ENCODE assay signal across 18 cellular contexts in genomic region chr9:91953723-91954122, GRCh38. TPM values are rescaled to one million over a fixed set of nuclear protein-coding genes. Genes with fewer than 3 reads are reported as not detected.
DNase-seq lines count a peak whose midpoint lies in the region; ATAC-seq and TF ChIP-seq lines count a peak whose summit lies in the region.
"Had no signal": no experiment of that assay in that cellular context is flagged by ENCODE, and none has a peak within 500 bp of the region (broad histone marks: within the 10 kb centered on the region; RNA-seq: fewer than 3 reads in every experiment).

No MANE protein-coding gene starts in this region.

- peaks cover 38% of the 10 kb centered on the region for H3K27me3 Mint-ChIP-seq in CD8-positive, alpha-beta T cell (ENCODE audit: low read depth)

- DNase-seq in NCI-H345 (lab: John Stamatoyannopoulos, UW) (peak; percentile 5), NCI-H345 treated with DMSO at 0.1 percent for 48 hours (lab: John Stamatoyannopoulos, UW; ENCODE audit: unreplicated experiment) (no peak), NCI-H748 treated with DMSO at 0.1 percent for 48 hours (lab: John Stamatoyannopoulos, UW) (peak; percentile 93), HEK293T (ENCODE audit: extremely low spot score) (no peak), hepatocyte (ENCODE audit: low spot score) (no peak)
- DNase-seq in CD8-positive, alpha-beta T cell: no peak
- DNase-seq: CD8-positive, alpha-beta memory T cell; EL; HFFc6; Karpas-422; MG63; NCI-H1105; NCI-H524 treated with DMSO at 0.1 percent for 48 hours; PC-3 had no signal

- H3K27ac ChIP-seq in CD8-positive, alpha-beta T cell (ENCODE audit: low read depth, low read length): no peak overlapping the region
- H3K27ac ChIP-seq in hepatocyte: no peak overlapping the region
- H3K27ac ChIP-seq: BLaER1, RWPE1, SK-N-MC had no signal

- WGBS in hepatocyte (ENCODE audit: low lambda C conversion rate, missing lambda C conversion rate): 83% methylated on average over 6 of the region's 6 CpGs

- no peaks in the 10 kb centered on the region for H3K9me2 ChIP-seq in hepatocyte (replicated peaks; ENCODE audit: insufficient read depth)

- intact Hi-C loops in CD8-positive, alpha-beta T cell (cut with DNase I, micrococcal nuclease): loop anchor here (5.0 to 10.0 kb wide), 2 partner anchors 1036 to 1039 kb away; no protein-coding TSS in a partner anchor

- H2AFZ ChIP-seq in hepatocyte: no peak overlapping the region

- H3K4me1 Mint-ChIP-seq in CD8-positive, alpha-beta T cell (ENCODE audit: low read depth): peaks cover 6% of the 10 kb centered on the region

- no peak for TF ChIP-seq CTCF in CD8-positive, alpha-beta T cell (IDR thresholded peaks at IDR 0.05)
- no peak for TF ChIP-seq CTCF in hepatocyte (IDR thresholded peaks at IDR 0.05; ENCODE audit: poor library complexity)

- no peaks in the 10 kb centered on the region for H3K4me1 ChIP-seq in CD8-positive, alpha-beta T cell (ENCODE audit: insufficient read depth, low read length)
- peaks cover 12% of the 10 kb centered on the region for H3K4me1 ChIP-seq in hepatocyte (ENCODE audit: insufficient read depth)

- no peaks in the 10 kb centered on the region for H3K9me3 ChIP-seq in CD8-positive, alpha-beta T cell (ENCODE audit: low read length)
- no peaks in the 10 kb centered on the region for H3K9me3 ChIP-seq in hepatocyte (ENCODE audit: low read depth)
- H3K9me3 ChIP-seq: BLaER1 had no signal

- no peak overlapping the region for H3K4me3 Mint-ChIP-seq in CD8-positive, alpha-beta T cell

- H3K9me3 Mint-ChIP-seq in CD8-positive, alpha-beta T cell: no peaks in the 10 kb centered on the region
- H3K9me3 Mint-ChIP-seq: CD8-positive, alpha-beta memory T cell had no signal

- no peak overlapping the region for H3K4me3 ChIP-seq in CD8-positive, alpha-beta T cell (ENCODE audit: low read depth, low read length)
- no peak overlapping the region for H3K4me3 ChIP-seq in hepatocyte
- H3K4me3 ChIP-seq: BLaER1, MG63, SK-N-MC had no signal

- no peak overlapping the region for H3K27ac Mint-ChIP-seq in CD8-positive, alpha-beta T cell

- H3K27me3 ChIP-seq in CD8-positive, alpha-beta T cell (ENCODE audit: insufficient read depth, low read length): peaks cover 14% of the 10 kb centered on the region
- H3K27me3 ChIP-seq in hepatocyte: no peaks in the 10 kb centered on the region

- CTCF ChIA-PET in HEK293T (lab: Yijun Ruan, JAX): interaction anchor here (1.0 to 1.6 kb wide), 4 partner anchors 10 to 195 kb away, joined by 3 to 8 read pairs (median 8); no protein-coding TSS in a partner anchor
- CTCF ChIA-PET in CD8-positive, alpha-beta T cell (lab: Charles Lee): interaction anchor here (1.9 kb wide), 1 partner anchor 10 kb away, joined by 11 read pairs; no protein-coding TSS in a partner anchor

- no peaks in the 10 kb centered on the region for H3K36me3 Mint-ChIP-seq in CD8-positive, alpha-beta T cell

- POLR2A ChIA-PET in HEK293T (lab: Yijun Ruan, JAX): no interaction called here
- POLR2A ChIA-PET in CD8-positive, alpha-beta T cell (lab: Charles Lee): no interaction called here

- H3K79me2 ChIP-seq in hepatocyte: peaks cover 12% of the 10 kb centered on the region

- no peaks in the 10 kb centered on the region for H3K36me3 ChIP-seq in CD8-positive, alpha-beta T cell (ENCODE audit: insufficient read depth, low read length)
- no peaks in the 10 kb centered on the region for H3K36me3 ChIP-seq in hepatocyte (replicated peaks; ENCODE audit: insufficient read depth, low read depth)
- H3K36me3 ChIP-seq: BLaER1, MG63 had no signal

- H4K20me1 ChIP-seq in hepatocyte (ENCODE audit: insufficient read depth, poor library complexity, severe bottlenecking): no peaks in the 10 kb centered on the region

- no peak overlapping the region for H3K4me2 ChIP-seq in hepatocyte
- H3K4me2 ChIP-seq: BLaER1 had no signal

- ATAC-seq in esophagus mucosa: peak; percentile 37
- no peak for ATAC-seq in CD8-positive, alpha-beta T cell
- ATAC-seq: PC-3 had no signal

TF ChIP-seq in HEK293T, 16 proteins besides CTCF, POLR2A, EP300 and RAD21:
- no peak for TF ChIP-seq CTBP1 (IDR thresholded peaks at IDR 0.05; ENCODE audit: borderline replicate concordance)
- no peak for TF ChIP-seq FOXA1 (IDR thresholded peaks at IDR 0.05)
- no peak for TF ChIP-seq SUZ12 (IDR thresholded peaks at IDR 0.05)
- no peak for TF ChIP-seq ARNT (IDR thresholded peaks at IDR 0.05)
- TF ChIP-seq SP1 (IDR thresholded peaks at IDR 0.05): no peak
- no peak for TF ChIP-seq L3MBTL2 (conservative IDR thresholded peaks at IDR 0.05)
- TF ChIP-seq BHLHE40 (IDR thresholded peaks at IDR 0.05; ENCODE audit: borderline replicate concordance): no peak

RNA-seq across cellular contexts. Expression of gene ROR2, which starts 3.7 kb away (rescaled TPM):
- total RNA-seq in esophagus mucosa: 2.5 TPM
- total RNA-seq in CD8-positive, alpha-beta T cell: under 1 TPM; 0.19 to 0.43 TPM
- total RNA-seq in hepatocyte: 24.7 and 29.5 TPM in 2 replicates
- polyA plus RNA-seq in hepatocyte: 21.4 and 25.6 TPM in 2 replicates
- total RNA-seq: CD8-positive, alpha-beta memory T cell; PC-3 had no signal

Comparison
In these comparisons a context has a peak if more than half of its experiments do, and no peak if none do; other contexts are left out.
1. DNase-seq: peak in NCI-H345 (single experiment) and NCI-H748 treated with DMSO at 0.1 percent for 48 hours (single experiment); none in NCI-H345 treated with DMSO at 0.1 percent for 48 hours (single experiment), HEK293T (single experiment), CD8-positive, alpha-beta T cell (0 of 7) and hepatocyte (single experiment).